9 cellular contexts compared by ENCODE assay signal in the genomic region with DNA sequence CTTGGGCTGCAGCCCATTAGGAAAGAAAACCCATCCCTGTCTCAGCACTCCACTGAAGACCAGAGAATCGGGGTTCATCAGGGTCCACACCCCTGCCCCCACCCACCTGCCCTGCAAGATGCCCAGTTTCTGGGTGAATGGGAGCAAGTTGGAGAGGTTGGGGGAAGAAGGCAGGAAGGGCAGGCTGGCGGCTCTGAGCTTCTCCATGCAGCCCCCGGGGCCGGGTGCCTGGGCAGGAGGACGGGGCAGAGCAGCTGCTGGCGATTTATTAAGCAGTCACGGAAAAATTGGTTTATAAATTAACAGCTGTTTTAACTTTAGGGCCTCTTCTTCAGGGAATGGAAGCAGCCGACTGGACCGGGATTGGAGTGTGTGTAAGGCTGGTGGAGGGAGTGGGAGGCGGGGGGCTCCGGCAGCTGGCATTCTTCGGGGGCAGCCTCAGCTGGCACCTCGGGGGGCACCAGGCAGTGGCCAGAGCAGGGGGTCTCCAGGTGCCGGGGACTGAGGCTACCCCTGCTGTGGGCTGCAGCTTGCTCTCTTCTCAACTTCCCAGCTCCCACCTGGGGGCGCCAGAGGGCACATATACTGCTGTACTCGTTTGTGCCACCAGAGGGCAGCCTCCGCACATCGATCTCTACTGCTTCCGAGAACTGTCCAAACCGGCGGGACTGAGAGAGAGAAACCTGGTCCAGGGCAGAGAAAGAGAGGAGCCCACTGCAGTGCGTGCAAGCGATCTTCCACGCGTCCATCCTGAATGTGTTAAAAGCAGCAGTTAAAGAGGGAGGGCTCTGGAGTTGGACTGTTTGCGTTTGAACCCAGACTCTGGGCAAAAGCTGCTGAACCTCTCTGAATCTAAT. TPM values are rescaled to one million over a fixed set of nuclear protein-coding genes. Genes with fewer than 3 reads are reported as not detected.
DNase-seq lines count a peak whose midpoint lies in the region; ATAC-seq, FAIRE-seq and TF ChIP-seq lines count a peak whose summit lies in the region.
"Had no signal": no experiment of that assay in that cellular context is flagged by ENCODE, and none has a peak within 500 bp of the region (broad histone marks: within the 10 kb centered on the region; RNA-seq: fewer than 3 reads in every experiment).

No MANE protein-coding gene starts in this region.

- ATAC-seq in HG03457 (IDR thresholded peaks at IDR 0.05; ENCODE audit: unreplicated experiment), result no peak

- H3K79me2 ChIP-seq in smooth muscle cell (ENCODE audit: low read depth), result no peaks in the 10 kb centered on the region

- FAIRE-seq in TTC549 (lab: Jason Lieb, UNC), result peak; percentile 23

- 14% methylated on average over 24 of the region's 26 CpGs for WGBS in smooth muscle cell (ENCODE audit: low lambda C conversion rate)

- H3F3A ChIP-seq in smooth muscle cell (ENCODE audit: low read depth), result peaks cover 3% of the 10 kb centered on the region

- no peaks in the 10 kb centered on the region for H3K36me3 ChIP-seq in HEK293 (ENCODE audit: control insufficient read depth in 2 of 2, insufficient read depth in 1 of 2, low read length in 2 of 2)
- no peaks in the 10 kb centered on the region for H3K36me3 ChIP-seq in smooth muscle cell (ENCODE audit: low read depth)

- no peak overlapping the region for H3K9ac ChIP-seq in smooth muscle cell (ENCODE audit: low read depth)

- DNase-seq in DMS79 treated with DMSO at 0.1 percent for 48 hours (lab: John Stamatoyannopoulos, UW) (peak; percentile 80), NCI-H2081 treated with DMSO at 0.1 percent for 48 hours (lab: John Stamatoyannopoulos, UW) (peak; percentile 48), astrocyte of the hippocampus (ENCODE audit: low read depth, low spot score) (peak; percentile 92), hypothalamus (lab: John Stamatoyannopoulos, UW) (peak; percentile 39 to 97 (median 78)), smooth muscle cell (lab: John Stamatoyannopoulos, UW; ENCODE audit: unreplicated experiment) (peak; percentile 86)

- H3K4me1 ChIP-seq in HEK293 (ENCODE audit: control insufficient read depth, insufficient read depth, low read length) (peaks cover 4% of the 10 kb centered on the region), smooth muscle cell (ENCODE audit: low read depth) (peaks cover 6% of the 10 kb centered on the region)

- H3K9me3 ChIP-seq in HEK293 (ENCODE audit: control insufficient read depth, insufficient read depth, low read depth, low read length) (no peaks in the 10 kb centered on the region), smooth muscle cell (replicated peaks; ENCODE audit: low read depth) (no peaks in the 10 kb centered on the region)

- H2AFZ ChIP-seq in smooth muscle cell (ENCODE audit: low read depth), result no peak overlapping the region

- H3K27ac ChIP-seq in HEK293 (ENCODE audit: extremely low read depth, low read depth, low read length) (no peak overlapping the region), smooth muscle cell (ENCODE audit: low read depth) (no peak overlapping the region)

- H3K4me2 ChIP-seq in smooth muscle cell, result peak overlapping the region; percentile 55

- no peaks in the 10 kb centered on the region for H4K20me1 ChIP-seq in smooth muscle cell (ENCODE audit: low read depth)

- H3K27me3 ChIP-seq in smooth muscle cell (ENCODE audit: low read depth), result peaks cover 71% of the 10 kb centered on the region

- POLR2A ChIA-PET in HEK293 (lab: Yijun Ruan, JAX), result interaction anchor here (0.5 to 1.3 kb wide), 8 partner anchors 12 to 359 kb away, joined by 3 to 7 read pairs (median 4); a partner anchor contains a TSS

- CTCF ChIA-PET in HEK293 (lab: Yijun Ruan, JAX), result interaction anchor here (0.5 to 11.8 kb wide), 99 partner anchors 10 to 984 kb away, joined by 3 to 475 read pairs (median 5); a partner anchor contains a TSS

- H3K4me3 ChIP-seq in HEK293 (ENCODE audit: low read depth, low read length) (no peak overlapping the region), smooth muscle cell (no peak overlapping the region)

- peak; percentile 99 for TF ChIP-seq CTCF in HEK293 (tag by site-specific recombination; IDR thresholded peaks at IDR 0.05)
- TF ChIP-seq CTCF in smooth muscle cell (IDR thresholded peaks at IDR 0.05; ENCODE audit: borderline replicate concordance, insufficient read depth, poor library complexity, severe bottlenecking), result peak; percentile 100

TF ChIP-seq in HEK293, 187 proteins besides CTCF, POLR2A, EP300 and RAD21 (continues in another document):
- TF ChIP-seq ZNF221 (tag by site-specific recombination; IDR thresholded peaks at IDR 0.05; ENCODE audit: borderline replicate concordance) (no peak), ZNF391 (tag by site-specific recombination; IDR thresholded peaks at IDR 0.05; ENCODE audit: borderline replicate concordance, low read depth) (peak; percentile 15; the same call in 1 of the 2 replicates), ZNF132 (tag by site-specific recombination; IDR thresholded peaks at IDR 0.05; ENCODE audit: borderline replicate concordance) (no peak), ZNF558 (tag by site-specific recombination; IDR thresholded peaks at IDR 0.05) (no peak), ZNF10 (tag by site-specific recombination; IDR thresholded peaks at IDR 0.05) (0 out of 2 replicates have a peak, but pooled peaks have one; percentile 14)
- TF ChIP-seq, protein P1, sequence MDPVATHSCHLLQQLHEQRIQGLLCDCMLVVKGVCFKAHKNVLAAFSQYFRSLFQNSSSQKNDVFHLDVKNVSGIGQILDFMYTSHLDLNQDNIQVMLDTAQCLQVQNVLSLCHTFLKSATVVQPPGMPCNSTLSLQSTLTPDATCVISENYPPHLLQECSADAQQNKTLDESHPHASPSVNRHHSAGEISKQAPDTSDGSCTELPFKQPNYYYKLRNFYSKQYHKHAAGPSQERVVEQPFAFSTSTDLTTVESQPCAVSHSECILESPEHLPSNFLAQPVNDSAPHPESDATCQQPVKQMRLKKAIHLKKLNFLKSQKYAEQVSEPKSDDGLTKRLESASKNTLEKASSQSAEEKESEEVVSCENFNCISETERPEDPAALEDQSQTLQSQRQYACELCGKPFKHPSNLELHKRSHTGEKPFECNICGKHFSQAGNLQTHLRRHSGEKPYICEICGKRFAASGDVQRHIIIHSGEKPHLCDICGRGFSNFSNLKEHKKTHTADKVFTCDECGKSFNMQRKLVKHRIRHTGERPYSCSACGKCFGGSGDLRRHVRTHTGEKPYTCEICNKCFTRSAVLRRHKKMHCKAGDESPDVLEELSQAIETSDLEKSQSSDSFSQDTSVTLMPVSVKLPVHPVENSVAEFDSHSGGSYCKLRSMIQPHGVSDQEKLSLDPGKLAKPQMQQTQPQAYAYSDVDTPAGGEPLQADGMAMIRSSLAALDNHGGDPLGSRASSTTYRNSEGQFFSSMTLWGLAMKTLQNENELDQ (tag by site-specific recombination; IDR thresholded peaks at IDR 0.05; ENCODE audit: low read depth), result no peak
- TF ChIP-seq, protein P2, sequence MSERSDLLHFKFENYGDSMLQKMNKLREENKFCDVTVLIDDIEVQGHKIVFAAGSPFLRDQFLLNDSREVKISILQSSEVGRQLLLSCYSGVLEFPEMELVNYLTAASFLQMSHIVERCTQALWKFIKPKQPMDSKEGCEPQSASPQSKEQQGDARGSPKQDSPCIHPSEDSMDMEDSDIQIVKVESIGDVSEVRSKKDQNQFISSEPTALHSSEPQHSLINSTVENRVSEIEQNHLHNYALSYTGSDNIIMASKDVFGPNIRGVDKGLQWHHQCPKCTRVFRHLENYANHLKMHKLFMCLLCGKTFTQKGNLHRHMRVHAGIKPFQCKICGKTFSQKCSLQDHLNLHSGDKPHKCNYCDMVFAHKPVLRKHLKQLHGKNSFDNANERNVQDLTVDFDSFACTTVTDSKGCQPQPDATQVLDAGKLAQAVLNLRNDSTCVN (tag by site-specific recombination; optimal IDR thresholded peaks at IDR 0.05), result peak; percentile 19
- TF ChIP-seq, protein P3, sequence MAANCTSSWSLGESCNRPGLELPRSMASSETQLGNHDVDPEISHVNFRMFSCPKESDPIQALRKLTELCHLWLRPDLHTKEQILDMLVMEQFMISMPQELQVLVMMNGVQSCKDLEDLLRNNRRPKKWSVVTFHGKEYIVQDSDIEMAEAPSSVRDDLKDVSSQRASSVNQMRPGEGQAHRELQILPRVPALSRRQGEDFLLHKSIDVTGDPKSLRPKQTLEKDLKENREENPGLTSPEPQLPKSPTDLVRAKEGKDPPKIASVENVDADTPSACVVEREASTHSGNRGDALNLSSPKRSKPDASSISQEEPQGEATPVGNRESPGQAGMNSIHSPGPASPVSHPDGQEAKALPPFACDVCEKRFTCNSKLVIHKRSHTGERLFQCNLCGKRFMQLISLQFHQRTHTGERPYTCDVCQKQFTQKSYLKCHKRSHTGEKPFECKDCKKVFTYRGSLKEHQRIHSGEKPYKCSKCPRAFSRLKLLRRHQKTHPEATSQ (tag by site-specific recombination; IDR thresholded peaks at IDR 0.05), result no peak
- TF ChIP-seq, protein P4, sequence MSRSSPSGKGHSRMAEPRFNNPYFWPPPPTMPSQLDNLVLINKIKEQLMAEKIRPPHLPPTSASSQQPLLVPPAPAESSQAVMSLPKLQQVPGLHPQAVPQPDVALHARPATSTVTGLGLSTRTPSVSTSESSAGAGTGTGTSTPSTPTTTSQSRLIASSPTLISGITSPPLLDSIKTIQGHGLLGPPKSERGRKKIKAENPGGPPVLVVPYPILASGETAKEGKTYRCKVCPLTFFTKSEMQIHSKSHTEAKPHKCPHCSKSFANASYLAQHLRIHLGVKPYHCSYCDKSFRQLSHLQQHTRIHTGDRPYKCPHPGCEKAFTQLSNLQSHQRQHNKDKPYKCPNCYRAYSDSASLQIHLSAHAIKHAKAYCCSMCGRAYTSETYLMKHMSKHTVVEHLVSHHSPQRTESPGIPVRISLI (tag by site-specific recombination; IDR thresholded peaks at IDR 0.05), result no peak
- TF ChIP-seq, protein P5, sequence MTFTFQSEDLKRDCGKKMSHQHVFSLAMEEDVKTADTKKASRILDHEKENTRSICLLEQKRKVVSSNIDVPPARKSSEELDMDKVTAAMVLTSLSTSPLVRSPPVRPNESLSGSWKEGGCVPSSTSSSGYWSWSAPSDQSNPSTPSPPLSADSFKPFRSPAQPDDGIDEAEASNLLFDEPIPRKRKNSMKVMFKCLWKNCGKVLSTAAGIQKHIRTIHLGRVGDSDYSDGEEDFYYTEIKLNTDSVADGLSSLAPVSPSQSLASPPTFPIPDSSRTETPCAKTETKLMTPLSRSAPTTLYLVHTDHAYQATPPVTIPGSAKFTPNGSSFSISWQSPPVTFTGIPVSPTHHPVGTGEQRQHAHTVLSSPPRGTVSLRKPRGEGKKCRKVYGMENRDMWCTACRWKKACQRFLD (tag by site-specific recombination; IDR thresholded peaks at IDR 0.05), result no peak

RNA-seq across cellular contexts. Expression of a gene that starts 5.0 kb away (rescaled TPM):
- 1.7 TPM in 1 of 2 replicates, not detected in the other for total RNA-seq in smooth muscle cell
- polyA plus RNA-seq in smooth muscle cell, result not detected in 2 replicates
- total RNA-seq: mononuclear cell had no signal

RNA-seq across cellular contexts. Expression of a gene that starts 14.0 kb away (rescaled TPM):
- total RNA-seq in smooth muscle cell, result not detected in 2 replicates
- 0.19 and 0.25 TPM in 2 replicates for polyA plus RNA-seq in smooth muscle cell

RNA-seq across cellular contexts. Expression of a gene that starts 15.2 kb away (rescaled TPM):
- 33.7 and 37.5 TPM in 2 replicates for total RNA-seq in smooth muscle cell
- polyA plus RNA-seq in smooth muscle cell, result 53.3 and 61.8 TPM in 2 replicates

RNA-seq across cellular contexts. Expression of a gene that starts 43.4 kb away (rescaled TPM):
- total RNA-seq in smooth muscle cell, result 1.1 TPM in 1 of 2 replicates, not detected in the other
- polyA plus RNA-seq in smooth muscle cell, result 0.41 and 0.69 TPM in 2 replicates

RNA-seq across cellular contexts. Expression of a gene that starts 46.5 kb away (rescaled TPM):
- not detected in 2 replicates for total RNA-seq in smooth muscle cell
- 0.23 and 1.3 TPM in 2 replicates for polyA plus RNA-seq in smooth muscle cell
- total RNA-seq: mononuclear cell had no signal
